7 cellular contexts compared by ENCODE assay signal in genomic region chr3:192802957-192803899, GRCh38.
DNase-seq lines count a peak whose midpoint lies in the region; ATAC-seq, FAIRE-seq and TF ChIP-seq lines count a peak whose summit lies in the region.

No MANE protein-coding gene starts in this region.

- no peaks in the 10 kb centered on the region for H4K20me1 ChIP-seq in keratinocyte (ENCODE audit: control insufficient read depth, extremely low read depth, insufficient read depth, low read length)

- no peak overlapping the region for H3K4me3 ChIP-seq in GM12865 (ENCODE audit: low read depth, low read length)
- H3K4me3 ChIP-seq in keratinocyte (ENCODE audit: control insufficient read depth in 2 of 3, extremely low read depth in 1 of 3, insufficient read depth in 2 of 3, low read depth in 1 of 3, low read length in 3 of 3) = no peak overlapping the region

- no peak overlapping the region for H3K27ac ChIP-seq in keratinocyte (ENCODE audit: control insufficient read depth, insufficient read depth, low read length)

- ATAC-seq in HG02763 (IDR thresholded peaks at IDR 0.05; ENCODE audit: unreplicated experiment) = peak; percentile 53

- no peaks in the 10 kb centered on the region for H3K4me1 ChIP-seq in keratinocyte (ENCODE audit: control insufficient read depth, extremely low read depth, insufficient read depth, low read length)

- no peaks in the 10 kb centered on the region for H3K36me3 Mint-ChIP-seq in activated naive CD8-positive, alpha-beta T cell treated with anti-CD3 and anti-CD28 coated beads for 36 hours

- H3K9me3 ChIP-seq in keratinocyte (ENCODE audit: control insufficient read depth, low read depth, low read length) = no peaks in the 10 kb centered on the region

- TF ChIP-seq CTCF in GM12865 (IDR thresholded peaks at IDR 0.05; ENCODE audit: insufficient read depth, low read depth, low read length, missing control alignments) (peak; percentile 48), keratinocyte (optimal IDR thresholded peaks at IDR 0.05 in 1 of 3, IDR thresholded peaks at IDR 0.05 in 1 of 3, conservative IDR thresholded peaks at IDR 0.05 in 1 of 3; ENCODE audit: extremely low read depth in 1 of 3, insufficient read depth in 2 of 3, low read length in 3 of 3) (peak in 2 of 3 experiments; percentile 35 to 40)

- peak; percentile 72 for FAIRE-seq in keratinocyte (lab: Jason Lieb, UNC)

- H3K27ac Mint-ChIP-seq in activated naive CD8-positive, alpha-beta T cell treated with anti-CD3 and anti-CD28 coated beads for 36 hours = no peak overlapping the region

- H3K4me1 Mint-ChIP-seq in activated naive CD8-positive, alpha-beta T cell treated with anti-CD3 and anti-CD28 coated beads for 36 hours = no peaks in the 10 kb centered on the region

- H3K27me3 ChIP-seq in keratinocyte (ENCODE audit: control insufficient read depth, extremely low read depth, insufficient read depth, low read length) = no peaks in the 10 kb centered on the region

- H3K27me3 Mint-ChIP-seq in activated naive CD8-positive, alpha-beta T cell treated with anti-CD3 and anti-CD28 coated beads for 36 hours = peaks cover 10% of the 10 kb centered on the region

- no peak overlapping the region for H3K9ac ChIP-seq in keratinocyte (ENCODE audit: control insufficient read depth, extremely low read depth, insufficient read depth, low read length)

- H3K9me3 Mint-ChIP-seq in activated naive CD8-positive, alpha-beta T cell treated with anti-CD3 and anti-CD28 coated beads for 36 hours = no peaks in the 10 kb centered on the region

- DNase-seq in GM12865 (ENCODE audit: low read depth) (peak; percentile 49), NCI-H2227 (lab: John Stamatoyannopoulos, UW; ENCODE audit: unreplicated experiment) (peak; percentile 60), astrocyte of the hippocampus (ENCODE audit: low read depth, low spot score) (peak; percentile 61), keratinocyte (ENCODE audit: low read depth, low spot score) (no peak)
- no peak for DNase-seq in effector CD4-positive, alpha-beta T cell
- no peak for DNase-seq in activated naive CD8-positive, alpha-beta T cell treated with anti-CD3 and anti-CD28 coated beads for 36 hours

- dilution Hi-C loops in keratinocyte (cut with MboI; ENCODE audit: extremely low pct_ligation_motif_present, low sequenced_read_pairs) = no loop called here

- H3K4me3 Mint-ChIP-seq in activated naive CD8-positive, alpha-beta T cell treated with anti-CD3 and anti-CD28 coated beads for 36 hours = no peak overlapping the region

- no peak overlapping the region for H3K4me2 ChIP-seq in keratinocyte (ENCODE audit: control insufficient read depth, extremely low read depth, insufficient read depth, low read depth, low read length)

- H3K79me2 ChIP-seq in keratinocyte (ENCODE audit: control insufficient read depth, insufficient read depth, low read length) = peaks cover 5% of the 10 kb centered on the region

- peaks cover 3% of the 10 kb centered on the region for H3K9me1 ChIP-seq in keratinocyte (ENCODE audit: control insufficient read depth, extremely low read depth, insufficient read depth, low read length)

- H3K36me3 ChIP-seq in keratinocyte (ENCODE audit: control insufficient read depth in 2 of 2, extremely low read depth in 1 of 2, insufficient read depth in 2 of 2, low read length in 2 of 2) = peaks cover 3 to 7% of the 10 kb centered on the region in 2 experiments

- H2AFZ ChIP-seq in keratinocyte (ENCODE audit: control insufficient read depth, low read length) = no peak overlapping the region

Comparison
In these comparisons a context has a peak if more than half of its experiments do, and no peak if none do; other contexts are left out.
1. DNase-seq: peak in GM12865 (single experiment), NCI-H2227 (single experiment) and astrocyte of the hippocampus (single experiment); none in keratinocyte (single experiment), effector CD4-positive, alpha-beta T cell (single experiment) and activated naive CD8-positive, alpha-beta T cell treated with anti-CD3 and anti-CD28 coated beads for 36 hours (single experiment).